ENCODE assay signal across 16 cellular contexts in the genomic region with DNA sequence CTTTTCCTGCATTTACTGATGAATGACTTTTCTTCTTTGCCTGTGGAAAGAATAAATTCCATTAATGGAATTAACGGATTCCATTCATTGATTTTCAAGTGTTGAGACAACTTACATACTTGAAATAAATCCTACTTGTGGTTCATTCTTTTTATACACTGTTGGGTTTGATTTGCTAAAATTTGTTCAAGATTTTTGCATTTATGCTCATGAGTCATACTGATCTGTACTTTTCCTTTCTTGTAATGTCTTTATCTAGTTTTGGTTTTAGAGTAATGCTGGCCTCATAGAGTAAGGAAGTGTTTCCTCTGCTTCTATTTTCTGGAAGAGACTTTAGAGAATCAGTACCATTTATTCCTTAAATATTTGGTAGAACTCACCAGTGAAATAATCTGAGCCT. TPM values are rescaled to one million over a fixed set of nuclear protein-coding genes. Genes with fewer than 3 reads are reported as not detected.
DNase-seq lines count a peak whose midpoint lies in the region; ATAC-seq lines count a peak whose summit lies in the region.
"Had no signal": no experiment of that assay in that cellular context is flagged by ENCODE, and none has a peak within 500 bp of the region (broad histone marks: within the 10 kb centered on the region; RNA-seq: fewer than 3 reads in every experiment).

No MANE protein-coding gene starts in this region.

- H3K9me3 ChIP-seq in trophoblast cell (ENCODE audit: insufficient read depth, low read depth, low read length), result no peaks in the 10 kb centered on the region
- H3K9me3 ChIP-seq: BE2C, Peyer's patch had no signal

- no peak overlapping the region for H2BK12ac ChIP-seq in trophoblast cell (ENCODE audit: low read length)

- H4K12ac ChIP-seq in trophoblast cell (ENCODE audit: low read depth, low read length), result no peak overlapping the region

- no peaks in the 10 kb centered on the region for H3K36me3 Mint-ChIP-seq in activated T-cell treated with anti-CD3 and anti-CD28 coated beads, Interleukin-2, amount 50 U/mL, for 72 hours (ENCODE audit: insufficient read depth in 2 of 2)
- no peaks in the 10 kb centered on the region for H3K36me3 Mint-ChIP-seq in T-helper 2 cell treated with Interferon-gamma antibody and Interleukin-4, amounts not matched to agents 5 μg/mL and 100 μg/mL, for 36 hours (ENCODE audit: low read depth)

- H3K4me1 ChIP-seq in trophoblast cell (ENCODE audit: control insufficient read depth in 1 of 2, insufficient read depth in 2 of 2, low read length in 2 of 2), result no peaks in the 10 kb centered on the region
- H3K4me1 ChIP-seq: BE2C, Peyer's patch had no signal

- no peaks in the 10 kb centered on the region for H3K27me3 Mint-ChIP-seq in activated T-cell treated with anti-CD3 and anti-CD28 coated beads, Interleukin-2, amount 50 U/mL, for 72 hours (ENCODE audit: low read depth)
- H3K27me3 Mint-ChIP-seq in T-helper 2 cell treated with Interferon-gamma antibody and Interleukin-4, amounts not matched to agents 5 μg/mL and 100 μg/mL, for 36 hours (ENCODE audit: low read depth), result peaks cover 51% of the 10 kb centered on the region
- H3K27me3 Mint-ChIP-seq: CD4-positive, alpha-beta memory T cell had no signal

- H2BK120ac ChIP-seq in trophoblast cell (ENCODE audit: insufficient read depth, low read length, poor library complexity), result no peak overlapping the region

- H3K4me1 Mint-ChIP-seq in activated T-cell treated with anti-CD3 and anti-CD28 coated beads, Interleukin-2, amount 50 U/mL, for 72 hours (ENCODE audit: low read depth), result peaks cover 20% of the 10 kb centered on the region
- peaks cover 8% of the 10 kb centered on the region for H3K4me1 Mint-ChIP-seq in T-helper 2 cell treated with Interferon-gamma antibody and Interleukin-4, amounts not matched to agents 5 μg/mL and 100 μg/mL, for 36 hours (ENCODE audit: low read depth)

- H3K27me3 ChIP-seq in trophoblast cell (ENCODE audit: insufficient read depth, low read length), result no peaks in the 10 kb centered on the region
- H3K27me3 ChIP-seq: BE2C, Peyer's patch had no signal

- WGBS in trophoblast cell (ENCODE audit: extremely low coverage, insufficient coverage, insufficient read length), result no CpG with 5 or more reads among the region's 1 CpG

- H3K9me3 Mint-ChIP-seq in activated T-cell treated with anti-CD3 and anti-CD28 coated beads, Interleukin-2, amount 50 U/mL, for 72 hours, result no peaks in the 10 kb centered on the region
- H3K9me3 Mint-ChIP-seq in T-helper 2 cell treated with Interferon-gamma antibody and Interleukin-4, amounts not matched to agents 5 μg/mL and 100 μg/mL, for 36 hours, result no peaks in the 10 kb centered on the region
- H3K9me3 Mint-ChIP-seq: CD4-positive, alpha-beta memory T cell had no signal

- no peak overlapping the region for H3K4me2 ChIP-seq in trophoblast cell (ENCODE audit: low read length)

- no peak overlapping the region for H3K14ac ChIP-seq in trophoblast cell (ENCODE audit: low read length)

- H3K4ac ChIP-seq in trophoblast cell (ENCODE audit: low read depth, low read length), result no peak overlapping the region

- ATAC-seq in activated T-cell treated with anti-CD3 and anti-CD28 coated beads, Interleukin-2, amount 50 U/mL, for 72 hours (replicated peaks in 1 of 2), result peak; percentile 33 to 65
- peak; percentile 61 for ATAC-seq in stimulated activated naive CD8-positive, alpha-beta T cell treated with anti-CD3 and anti-CD28 coated beads, Interleukin-15, Interleukin-2, amounts not matched to agents 100 U/mL and 50 U/mL, for 24 hours
- ATAC-seq in GM21390 (IDR thresholded peaks at IDR 0.05; ENCODE audit: unreplicated experiment), result no peak

- no peak overlapping the region for H3K9ac ChIP-seq in trophoblast cell (ENCODE audit: low read length)

- no peak overlapping the region for H2AK5ac ChIP-seq in trophoblast cell (ENCODE audit: low read length)

- no peak overlapping the region for H3K27ac Mint-ChIP-seq in activated T-cell treated with anti-CD3 and anti-CD28 coated beads, Interleukin-2, amount 50 U/mL, for 72 hours
- H3K27ac Mint-ChIP-seq in T-helper 2 cell treated with Interferon-gamma antibody and Interleukin-4, amounts not matched to agents 5 μg/mL and 100 μg/mL, for 36 hours, result peak overlapping the region; percentile 9

- no peak overlapping the region for H3K23ac ChIP-seq in trophoblast cell (ENCODE audit: low read length)

- no peaks in the 10 kb centered on the region for H3K36me3 ChIP-seq in trophoblast cell (ENCODE audit: control insufficient read depth in 1 of 2, insufficient read depth in 2 of 2, low read length in 2 of 2)
- H3K36me3 ChIP-seq: BE2C, Peyer's patch had no signal

- H3K27ac ChIP-seq in trophoblast cell (ENCODE audit: low read depth, low read length), result no peak overlapping the region
- H3K27ac ChIP-seq: Peyer's patch had no signal

- no peaks in the 10 kb centered on the region for H3K79me2 ChIP-seq in trophoblast cell (ENCODE audit: control insufficient read depth, insufficient read depth, low read length, poor library complexity)

- no peak for DNase-seq in activated T-cell treated with anti-CD3 and anti-CD28 coated beads, Interleukin-2, amount 50 U/mL, for 72 hours
- no peak for DNase-seq in activated T-cell treated with anti-CD3 and anti-CD28 coated beads, Interleukin-2, amount 50 U/mL, for 48 hours
- no peak for DNase-seq in T-helper 2 cell treated with Interferon-gamma antibody and Interleukin-4, amounts not matched to agents 5 μg/mL and 100 μg/mL, for 36 hours (ENCODE audit: low spot score)
- DNase-seq in fibroblast of gingiva (ENCODE audit: low read depth), result peak; percentile 35
- no peak for DNase-seq in stimulated activated naive CD8-positive, alpha-beta T cell treated with anti-CD3 and anti-CD28 coated beads, Interleukin-15, Interleukin-2, amounts not matched to agents 100 U/mL and 50 U/mL, for 24 hours
- no peak for DNase-seq in trophoblast cell
- DNase-seq: BE2C; CD4-positive, alpha-beta memory T cell; DMS79; GOT3; NCI-H1417; NCI-H2029; NCI-H510A; NCI-H82; Peyer's patch had no signal

- H3K4me3 ChIP-seq in trophoblast cell (ENCODE audit: low read depth, low read length), result no peak overlapping the region
- H3K4me3 ChIP-seq: Peyer's patch had no signal

- H2AFZ ChIP-seq in trophoblast cell (ENCODE audit: insufficient read depth, low read length, poor library complexity), result no peak overlapping the region

- H3K4me3 Mint-ChIP-seq in activated T-cell treated with anti-CD3 and anti-CD28 coated beads, Interleukin-2, amount 50 U/mL, for 72 hours, result no peak overlapping the region
- H3K4me3 Mint-ChIP-seq in T-helper 2 cell treated with Interferon-gamma antibody and Interleukin-4, amounts not matched to agents 5 μg/mL and 100 μg/mL, for 36 hours, result no peak overlapping the region
- H3K4me3 Mint-ChIP-seq: CD4-positive, alpha-beta memory T cell had no signal

- H2BK5ac ChIP-seq in trophoblast cell (ENCODE audit: low read depth, low read length, poor library complexity), result no peak overlapping the region

- H4K91ac ChIP-seq in trophoblast cell (ENCODE audit: low read depth, low read length), result no peak overlapping the region

- H3K79me1 ChIP-seq in trophoblast cell (ENCODE audit: low read length), result no peaks in the 10 kb centered on the region

- H3K18ac ChIP-seq in trophoblast cell (ENCODE audit: low read length), result no peak overlapping the region

- no peak overlapping the region for H4K8ac ChIP-seq in trophoblast cell (ENCODE audit: low read depth, low read length)

RNA-seq across cellular contexts. Expression of a gene that starts 14.4 kb away (rescaled TPM):
- total RNA-seq in activated T-cell treated with anti-CD3 and anti-CD28 coated beads, Interleukin-2, amount 50 U/mL, for 72 hours, result 10 to 100 TPM; 65.6 to 75.6 TPM
- 52.2 and 52.9 TPM in 2 replicates for polyA plus RNA-seq in trophoblast cell (2013)

RNA-seq across cellular contexts. Expression of a gene that starts 15.3 kb away (rescaled TPM):
- 10 to 100 TPM; 34.1 to 36.2 TPM for total RNA-seq in activated T-cell treated with anti-CD3 and anti-CD28 coated beads, Interleukin-2, amount 50 U/mL, for 72 hours
- 29.4 and 30.2 TPM in 2 replicates for polyA plus RNA-seq in trophoblast cell (2013)

RNA-seq across cellular contexts. Expression of a gene that starts 40.1 kb away (rescaled TPM):
- 10 to 100 TPM; 22.5 to 28.5 TPM for total RNA-seq in activated T-cell treated with anti-CD3 and anti-CD28 coated beads, Interleukin-2, amount 50 U/mL, for 72 hours
- 13.9 and 14.3 TPM in 2 replicates for polyA plus RNA-seq in trophoblast cell (2013)
